22 cellular contexts compared by ENCODE assay signal in the genomic region with DNA sequence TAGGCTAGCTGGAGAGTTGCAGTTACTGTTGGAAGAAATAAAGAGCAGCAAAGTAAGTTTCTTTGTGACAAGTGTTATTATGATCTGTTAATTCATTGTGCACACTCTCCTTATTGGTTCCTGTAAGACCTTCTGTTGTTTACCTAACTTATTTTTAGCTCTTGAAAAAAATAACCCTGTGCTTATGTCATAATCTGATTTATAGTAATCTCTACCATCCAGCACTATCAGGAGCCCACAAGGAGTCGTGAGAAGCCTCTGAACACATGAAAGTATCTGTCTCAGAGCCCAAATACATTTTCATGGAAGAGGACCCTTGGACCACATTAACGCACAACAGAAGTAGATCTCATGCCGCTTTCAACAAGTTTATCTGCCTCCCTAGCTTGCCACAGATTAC.
"Had no signal": no experiment of that assay in that cellular context is flagged by ENCODE, and none has a peak within 500 bp of the region (broad histone marks: within the 10 kb centered on the region; RNA-seq: fewer than 3 reads in every experiment).

No MANE protein-coding gene starts in this region.

- H3K36me3 ChIP-seq: right atrium auricular region, sigmoid colon, tibial nerve, upper lobe of right lung, vagina had no signal

- H3K79me2 ChIP-seq: hepatocyte had no signal

- H3K27ac Mint-ChIP-seq: naive thymus-derived CD8-positive, alpha-beta T cell; stimulated activated memory B cell treated with anti-CD40 and anti-IgM and Interleukin-4, amounts not matched to agents 10 μg/mL and 1 μg/mL and 100 μg/mL, for 72 hours; stimulated activated naive CD8-positive, alpha-beta T cell treated with anti-CD3 and anti-CD28 coated beads, Interleukin-15, amount 100 ng/mL, for 72 hours had no signal

- DNase-seq: cortex of kidney; dorsolateral prefrontal cortex; effector CD8-positive, alpha-beta T cell; foreskin melanocyte; head of caudate nucleus; kidney; left cardiac atrium; left ventricle myocardium superior; naive thymus-derived CD8-positive, alpha-beta T cell; posterior cingulate gyrus; sigmoid colon; stimulated activated CD4-positive, alpha-beta T cell treated with anti-CD3 and anti-CD28 coated beads, Interleukin-4, amount 100 ng/mL, for 24 hours; stimulated activated naive CD8-positive, alpha-beta T cell treated with anti-CD3 and anti-CD28 coated beads, Interleukin-15, amount 100 ng/mL, for 72 hours; testis; upper lobe of right lung had no signal

- H2AFZ ChIP-seq: hepatocyte had no signal

- H3K4me1 Mint-ChIP-seq: neural crest cell; stimulated activated memory B cell treated with anti-CD40 and anti-IgM and Interleukin-4, amounts not matched to agents 10 μg/mL and 1 μg/mL and 100 μg/mL, for 72 hours; stimulated activated naive CD8-positive, alpha-beta T cell treated with anti-CD3 and anti-CD28 coated beads, Interleukin-15, amount 100 ng/mL, for 72 hours had no signal

- H3K4me3 Mint-ChIP-seq: naive thymus-derived CD8-positive, alpha-beta T cell; neural crest cell; stimulated activated memory B cell treated with anti-CD40 and anti-IgM and Interleukin-4, amounts not matched to agents 10 μg/mL and 1 μg/mL and 100 μg/mL, for 72 hours; stimulated activated naive CD8-positive, alpha-beta T cell treated with anti-CD3 and anti-CD28 coated beads, Interleukin-15, amount 100 ng/mL, for 72 hours had no signal

- H3K4me1 ChIP-seq: right atrium auricular region, sigmoid colon, testis, tibial nerve, upper lobe of right lung, vagina had no signal

- H3K27ac ChIP-seq: dorsolateral prefrontal cortex, hepatocyte, right atrium auricular region, sigmoid colon, testis, tibial nerve, upper lobe of right lung, vagina had no signal

- H3K4me3 ChIP-seq: dorsolateral prefrontal cortex, hepatocyte, right atrium auricular region, sigmoid colon, smooth muscle cell, testis, tibial nerve, upper lobe of right lung, vagina had no signal

- H3K36me3 Mint-ChIP-seq: stimulated activated memory B cell treated with anti-CD40 and anti-IgM and Interleukin-4, amounts not matched to agents 10 μg/mL and 1 μg/mL and 100 μg/mL, for 72 hours had no signal

- H3K27me3 Mint-ChIP-seq: naive thymus-derived CD8-positive, alpha-beta T cell; stimulated activated memory B cell treated with anti-CD40 and anti-IgM and Interleukin-4, amounts not matched to agents 10 μg/mL and 1 μg/mL and 100 μg/mL, for 72 hours; stimulated activated naive CD8-positive, alpha-beta T cell treated with anti-CD3 and anti-CD28 coated beads, Interleukin-15, amount 100 ng/mL, for 72 hours had no signal

- H3K27me3 ChIP-seq: dorsolateral prefrontal cortex, hepatocyte, right atrium auricular region, sigmoid colon, testis, tibial nerve, upper lobe of right lung, vagina had no signal

- FAIRE-seq: kidney had no signal

- H3K9me3 ChIP-seq: right atrium auricular region, sigmoid colon, testis, tibial nerve, upper lobe of right lung, vagina had no signal

- H3K9me3 Mint-ChIP-seq: neural crest cell; stimulated activated memory B cell treated with anti-CD40 and anti-IgM and Interleukin-4, amounts not matched to agents 10 μg/mL and 1 μg/mL and 100 μg/mL, for 72 hours had no signal

- H3K4me2 ChIP-seq: hepatocyte, smooth muscle cell had no signal
